Comparison of ENCODE assay signal across 8 cellular contexts in genomic region chr17:79951361-79952264, GRCh38.
DNase-seq lines count a peak whose midpoint lies in the region; ATAC-seq and TF ChIP-seq lines count a peak whose summit lies in the region.

No MANE protein-coding gene starts in this region.

- no peaks in the 10 kb centered on the region for H3K9me3 ChIP-seq in neural cell (ENCODE audit: low read length)

- peak overlapping the region; percentile 47 for H3K4me2 ChIP-seq in neural cell (ENCODE audit: low read length)

- H4K20me1 ChIP-seq in neural cell (ENCODE audit: insufficient read depth) = no peaks in the 10 kb centered on the region

- peak overlapping the region; percentile 87 for H3K27ac ChIP-seq in neural cell (ENCODE audit: low read length)

- no peak for TF ChIP-seq CTCF in AG04449 (IDR thresholded peaks at IDR 0.05; ENCODE audit: insufficient read depth, low read length, missing control alignments)
- TF ChIP-seq CTCF in fibroblast of mammary gland (conservative IDR thresholded peaks at IDR 0.05; ENCODE audit: control insufficient read depth, insufficient read depth, low read depth, low read length) = no peak
- TF ChIP-seq CTCF in neural cell (IDR thresholded peaks at IDR 0.05; ENCODE audit: poor library complexity, severe bottlenecking) = no peak

- no peak overlapping the region for H3K4me3 ChIP-seq in AG04449 (ENCODE audit: low read depth, low read length)
- H3K4me3 ChIP-seq in fibroblast of mammary gland (ENCODE audit: control insufficient read depth, low read depth, low read length) = no peak overlapping the region
- peak overlapping the region; percentile 62 for H3K4me3 ChIP-seq in neural cell (ENCODE audit: low read length)

- H3K27ac Mint-ChIP-seq in naive thymus-derived CD8-positive, alpha-beta T cell = no peak overlapping the region

- no peaks in the 10 kb centered on the region for H3K36me3 ChIP-seq in neural cell (ENCODE audit: insufficient read depth, low read length)

- no peak for TF ChIP-seq RAD21 in neural cell (conservative IDR thresholded peaks at IDR 0.05)

- peaks cover 0 to 5% (median 0%) of the 10 kb centered on the region in 3 donors for H3K36me3 Mint-ChIP-seq in naive thymus-derived CD8-positive, alpha-beta T cell

- no peaks in the 10 kb centered on the region for H3K9me2 ChIP-seq in neural cell (ENCODE audit: insufficient read depth, low read length)

- no peaks in the 10 kb centered on the region for H3K27me3 ChIP-seq in neural cell (ENCODE audit: insufficient read depth, low read depth, low read length)

- no peaks in the 10 kb centered on the region for H3K27me3 Mint-ChIP-seq in naive thymus-derived CD8-positive, alpha-beta T cell

- no peaks in the 10 kb centered on the region for H3K79me2 ChIP-seq in neural cell (replicated peaks; ENCODE audit: insufficient read depth, low read length)

- H3K4me1 Mint-ChIP-seq in naive thymus-derived CD8-positive, alpha-beta T cell = peaks cover 0 to 8% (median 2%) of the 10 kb centered on the region in 4 donors

- no peak overlapping the region for H3K4me3 Mint-ChIP-seq in naive thymus-derived CD8-positive, alpha-beta T cell

- no peak for TF ChIP-seq EP300 in neural cell (conservative IDR thresholded peaks at IDR 0.05; ENCODE audit: poor library complexity, severe bottlenecking)

- DNase-seq in AG04449 (ENCODE audit: low read depth, low spot score) (peak; percentile 61), NCI-H2081 treated with DMSO at 0.1 percent for 48 hours (lab: John Stamatoyannopoulos, UW) (peak; percentile 14), fibroblast of mammary gland (ENCODE audit: low read depth) (peak; percentile 86), glomerular visceral epithelial cell (ENCODE audit: extremely low spot score) (no peak)
- no peak for DNase-seq in stimulated activated CD8-positive, alpha-beta memory T cell treated with anti-CD3 and anti-CD28 coated beads, Interleukin-4, amount 100 ng/mL, for 48 hours
- DNase-seq in naive thymus-derived CD8-positive, alpha-beta T cell = no peak

- H3F3A ChIP-seq in neural cell (ENCODE audit: insufficient read depth, low read length, poor library complexity, severe bottlenecking) = peaks cover 18% of the 10 kb centered on the region

- POLR2A ChIA-PET in AG04449 (lab: Yijun Ruan, JAX) = no interaction called here
- POLR2A ChIA-PET in naive thymus-derived CD8-positive, alpha-beta T cell (lab: Charles Lee) = no interaction called here

- no peak overlapping the region for H2AFZ ChIP-seq in neural cell (ENCODE audit: low read depth, low read length)

- ATAC-seq in naive thymus-derived CD8-positive, alpha-beta T cell = no peak
- no peak for ATAC-seq in GM18873 (IDR thresholded peaks at IDR 0.05; ENCODE audit: low FRiP score, unreplicated experiment)

- CTCF ChIA-PET in AG04449 (lab: Yijun Ruan, JAX) = interaction anchor here (0.9 to 1.0 kb wide), 2 partner anchors 14 to 116 kb away, joined by 3 read pairs; no protein-coding TSS in a partner anchor

- H3K9me3 Mint-ChIP-seq in naive thymus-derived CD8-positive, alpha-beta T cell = no peaks in the 10 kb centered on the region

- peak overlapping the region; percentile 73 for H3K9ac ChIP-seq in neural cell (ENCODE audit: low read length)

TF ChIP-seq in neural cell, 6 proteins besides CTCF, POLR2A, EP300 and RAD21:
- TF ChIP-seq MXI1 (conservative IDR thresholded peaks at IDR 0.05; ENCODE audit: poor library complexity, severe bottlenecking) (no peak), REST (IDR thresholded peaks at IDR 0.05; ENCODE audit: borderline replicate concordance) (no peak), EZH2 (IDR thresholded peaks at IDR 0.05; ENCODE audit: borderline replicate concordance, insufficient read depth, low read length, poor library complexity, severe bottlenecking) (no peak), TAF1 (IDR thresholded peaks at IDR 0.05; ENCODE audit: low read depth) (no peak), SMC3 (conservative IDR thresholded peaks at IDR 0.05; ENCODE audit: poor library complexity) (no peak), POLR2AphosphoS5 (IDR thresholded peaks at IDR 0.05) (no peak)

Comparison
In these comparisons a context has a peak if more than half of its experiments do, and no peak if none do; other contexts are left out.
1. DNase-seq: peak in AG04449 (single experiment), NCI-H2081 treated with DMSO at 0.1 percent for 48 hours (single experiment) and fibroblast of mammary gland (single experiment); none in stimulated activated CD8-positive, alpha-beta memory T cell treated with anti-CD3 and anti-CD28 coated beads, Interleukin-4, amount 100 ng/mL, for 48 hours (single experiment), glomerular visceral epithelial cell (single experiment) and naive thymus-derived CD8-positive, alpha-beta T cell (0 of 10).